In genomic region chr6:7140631-7141366, GRCh38 we compare ENCODE assay signal across 1 cellular context.
TF ChIP-seq lines count a peak whose summit lies in the region.

No MANE protein-coding gene starts in this region.

TF ChIP-seq in K562, 482 proteins besides CTCF, POLR2A, EP300 and RAD21 (continued from another document and continues in another):
- TF ChIP-seq, protein P1, sequence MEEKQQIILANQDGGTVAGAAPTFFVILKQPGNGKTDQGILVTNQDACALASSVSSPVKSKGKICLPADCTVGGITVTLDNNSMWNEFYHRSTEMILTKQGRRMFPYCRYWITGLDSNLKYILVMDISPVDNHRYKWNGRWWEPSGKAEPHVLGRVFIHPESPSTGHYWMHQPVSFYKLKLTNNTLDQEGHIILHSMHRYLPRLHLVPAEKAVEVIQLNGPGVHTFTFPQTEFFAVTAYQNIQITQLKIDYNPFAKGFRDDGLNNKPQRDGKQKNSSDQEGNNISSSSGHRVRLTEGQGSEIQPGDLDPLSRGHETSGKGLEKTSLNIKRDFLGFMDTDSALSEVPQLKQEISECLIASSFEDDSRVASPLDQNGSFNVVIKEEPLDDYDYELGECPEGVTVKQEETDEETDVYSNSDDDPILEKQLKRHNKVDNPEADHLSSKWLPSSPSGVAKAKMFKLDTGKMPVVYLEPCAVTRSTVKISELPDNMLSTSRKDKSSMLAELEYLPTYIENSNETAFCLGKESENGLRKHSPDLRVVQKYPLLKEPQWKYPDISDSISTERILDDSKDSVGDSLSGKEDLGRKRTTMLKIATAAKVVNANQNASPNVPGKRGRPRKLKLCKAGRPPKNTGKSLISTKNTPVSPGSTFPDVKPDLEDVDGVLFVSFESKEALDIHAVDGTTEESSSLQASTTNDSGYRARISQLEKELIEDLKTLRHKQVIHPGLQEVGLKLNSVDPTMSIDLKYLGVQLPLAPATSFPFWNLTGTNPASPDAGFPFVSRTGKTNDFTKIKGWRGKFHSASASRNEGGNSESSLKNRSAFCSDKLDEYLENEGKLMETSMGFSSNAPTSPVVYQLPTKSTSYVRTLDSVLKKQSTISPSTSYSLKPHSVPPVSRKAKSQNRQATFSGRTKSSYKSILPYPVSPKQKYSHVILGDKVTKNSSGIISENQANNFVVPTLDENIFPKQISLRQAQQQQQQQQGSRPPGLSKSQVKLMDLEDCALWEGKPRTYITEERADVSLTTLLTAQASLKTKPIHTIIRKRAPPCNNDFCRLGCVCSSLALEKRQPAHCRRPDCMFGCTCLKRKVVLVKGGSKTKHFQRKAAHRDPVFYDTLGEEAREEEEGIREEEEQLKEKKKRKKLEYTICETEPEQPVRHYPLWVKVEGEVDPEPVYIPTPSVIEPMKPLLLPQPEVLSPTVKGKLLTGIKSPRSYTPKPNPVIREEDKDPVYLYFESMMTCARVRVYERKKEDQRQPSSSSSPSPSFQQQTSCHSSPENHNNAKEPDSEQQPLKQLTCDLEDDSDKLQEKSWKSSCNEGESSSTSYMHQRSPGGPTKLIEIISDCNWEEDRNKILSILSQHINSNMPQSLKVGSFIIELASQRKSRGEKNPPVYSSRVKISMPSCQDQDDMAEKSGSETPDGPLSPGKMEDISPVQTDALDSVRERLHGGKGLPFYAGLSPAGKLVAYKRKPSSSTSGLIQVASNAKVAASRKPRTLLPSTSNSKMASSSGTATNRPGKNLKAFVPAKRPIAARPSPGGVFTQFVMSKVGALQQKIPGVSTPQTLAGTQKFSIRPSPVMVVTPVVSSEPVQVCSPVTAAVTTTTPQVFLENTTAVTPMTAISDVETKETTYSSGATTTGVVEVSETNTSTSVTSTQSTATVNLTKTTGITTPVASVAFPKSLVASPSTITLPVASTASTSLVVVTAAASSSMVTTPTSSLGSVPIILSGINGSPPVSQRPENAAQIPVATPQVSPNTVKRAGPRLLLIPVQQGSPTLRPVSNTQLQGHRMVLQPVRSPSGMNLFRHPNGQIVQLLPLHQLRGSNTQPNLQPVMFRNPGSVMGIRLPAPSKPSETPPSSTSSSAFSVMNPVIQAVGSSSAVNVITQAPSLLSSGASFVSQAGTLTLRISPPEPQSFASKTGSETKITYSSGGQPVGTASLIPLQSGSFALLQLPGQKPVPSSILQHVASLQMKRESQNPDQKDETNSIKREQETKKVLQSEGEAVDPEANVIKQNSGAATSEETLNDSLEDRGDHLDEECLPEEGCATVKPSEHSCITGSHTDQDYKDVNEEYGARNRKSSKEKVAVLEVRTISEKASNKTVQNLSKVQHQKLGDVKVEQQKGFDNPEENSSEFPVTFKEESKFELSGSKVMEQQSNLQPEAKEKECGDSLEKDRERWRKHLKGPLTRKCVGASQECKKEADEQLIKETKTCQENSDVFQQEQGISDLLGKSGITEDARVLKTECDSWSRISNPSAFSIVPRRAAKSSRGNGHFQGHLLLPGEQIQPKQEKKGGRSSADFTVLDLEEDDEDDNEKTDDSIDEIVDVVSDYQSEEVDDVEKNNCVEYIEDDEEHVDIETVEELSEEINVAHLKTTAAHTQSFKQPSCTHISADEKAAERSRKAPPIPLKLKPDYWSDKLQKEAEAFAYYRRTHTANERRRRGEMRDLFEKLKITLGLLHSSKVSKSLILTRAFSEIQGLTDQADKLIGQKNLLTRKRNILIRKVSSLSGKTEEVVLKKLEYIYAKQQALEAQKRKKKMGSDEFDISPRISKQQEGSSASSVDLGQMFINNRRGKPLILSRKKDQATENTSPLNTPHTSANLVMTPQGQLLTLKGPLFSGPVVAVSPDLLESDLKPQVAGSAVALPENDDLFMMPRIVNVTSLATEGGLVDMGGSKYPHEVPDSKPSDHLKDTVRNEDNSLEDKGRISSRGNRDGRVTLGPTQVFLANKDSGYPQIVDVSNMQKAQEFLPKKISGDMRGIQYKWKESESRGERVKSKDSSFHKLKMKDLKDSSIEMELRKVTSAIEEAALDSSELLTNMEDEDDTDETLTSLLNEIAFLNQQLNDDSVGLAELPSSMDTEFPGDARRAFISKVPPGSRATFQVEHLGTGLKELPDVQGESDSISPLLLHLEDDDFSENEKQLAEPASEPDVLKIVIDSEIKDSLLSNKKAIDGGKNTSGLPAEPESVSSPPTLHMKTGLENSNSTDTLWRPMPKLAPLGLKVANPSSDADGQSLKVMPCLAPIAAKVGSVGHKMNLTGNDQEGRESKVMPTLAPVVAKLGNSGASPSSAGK (IDR thresholded peaks at IDR 0.05) = peak; percentile 96
- TF ChIP-seq ZNF324 (CRISPR knock-in tag; IDR thresholded peaks at IDR 0.05) = no peak
- TF ChIP-seq XRCC4 (IDR thresholded peaks at IDR 0.05; ENCODE audit: extremely low read depth, insufficient read depth, insufficient read length) = no peak
- no peak for TF ChIP-seq ZNF780A (CRISPR knock-in tag; IDR thresholded peaks at IDR 0.05)
- peak; percentile 40; the same call in 1 of the 2 replicates for TF ChIP-seq LEF1 (IDR thresholded peaks at IDR 0.05)
- no peak for TF ChIP-seq KAT8 (IDR thresholded peaks at IDR 0.05; ENCODE audit: low read depth)
- TF ChIP-seq, protein P2, sequence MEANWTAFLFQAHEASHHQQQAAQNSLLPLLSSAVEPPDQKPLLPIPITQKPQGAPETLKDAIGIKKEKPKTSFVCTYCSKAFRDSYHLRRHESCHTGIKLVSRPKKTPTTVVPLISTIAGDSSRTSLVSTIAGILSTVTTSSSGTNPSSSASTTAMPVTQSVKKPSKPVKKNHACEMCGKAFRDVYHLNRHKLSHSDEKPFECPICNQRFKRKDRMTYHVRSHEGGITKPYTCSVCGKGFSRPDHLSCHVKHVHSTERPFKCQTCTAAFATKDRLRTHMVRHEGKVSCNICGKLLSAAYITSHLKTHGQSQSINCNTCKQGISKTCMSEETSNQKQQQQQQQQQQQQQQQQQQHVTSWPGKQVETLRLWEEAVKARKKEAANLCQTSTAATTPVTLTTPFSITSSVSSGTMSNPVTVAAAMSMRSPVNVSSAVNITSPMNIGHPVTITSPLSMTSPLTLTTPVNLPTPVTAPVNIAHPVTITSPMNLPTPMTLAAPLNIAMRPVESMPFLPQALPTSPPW (CRISPR knock-in tag; IDR thresholded peaks at IDR 0.05) = peak; percentile 94
- TF ChIP-seq KLF6 (CRISPR knock-in tag; IDR thresholded peaks at IDR 0.05; ENCODE audit: borderline replicate concordance) = peak; percentile 78; the same call in 1 of the 2 replicates
- TF ChIP-seq ZNF263 (CRISPR knock-in tag; IDR thresholded peaks at IDR 0.05; ENCODE audit: borderline replicate concordance) = peak; percentile 27; the same call in 1 of the 2 replicates
- TF ChIP-seq C11orf30 (IDR thresholded peaks at IDR 0.05; ENCODE audit: low read depth) = no peak
- peak; percentile 95 for TF ChIP-seq ZNF175 (CRISPR knock-in tag; IDR thresholded peaks at IDR 0.05; ENCODE audit: low read depth)
- no peak for TF ChIP-seq SMC3 (conservative IDR thresholded peaks at IDR 0.05; ENCODE audit: insufficient read depth, low read depth, low read length)
- TF ChIP-seq LCOR (CRISPR knock-in tag; IDR thresholded peaks at IDR 0.05) = peak; percentile 67
- 0 out of 2 replicates have a peak, but pooled peaks have one; percentile 58 for TF ChIP-seq ZNF830 (CRISPR knock-in tag; IDR thresholded peaks at IDR 0.05)
- TF ChIP-seq KHSRP (IDR thresholded peaks at IDR 0.05) = no peak
- TF ChIP-seq SIX5 (IDR thresholded peaks at IDR 0.05; ENCODE audit: borderline replicate concordance in 1 of 2, insufficient read depth in 1 of 2, low read depth in 1 of 2, low read length in 2 of 2) = no peak
- no peak for TF ChIP-seq GTF2B (IDR thresholded peaks at IDR 0.05; ENCODE audit: extremely low read depth, insufficient read length)
- TF ChIP-seq MEIS2 (IDR thresholded peaks at IDR 0.05; ENCODE audit: partially characterized antibody) = no peak
- no peak for TF ChIP-seq PURB (CRISPR knock-in tag; IDR thresholded peaks at IDR 0.05; ENCODE audit: low read depth)
- TF ChIP-seq NFIC (IDR thresholded peaks at IDR 0.05) = 0 out of 2 replicates have a peak, but pooled peaks have one; percentile 28
- 0 out of 4 replicates have a peak, but pooled peaks of 1 of the 2 experiments have one; percentile 37 for TF ChIP-seq KDM4B (IDR thresholded peaks at IDR 0.05; ENCODE audit: borderline replicate concordance in 2 of 2, low read depth in 1 of 2)
- TF ChIP-seq ESRRA (IDR thresholded peaks at IDR 0.05; ENCODE audit: borderline replicate concordance, low read depth) = no peak
- TF ChIP-seq NR3C1 (CRISPR knock-in tag; IDR thresholded peaks at IDR 0.05) = no peak
- no peak for TF ChIP-seq STAT5B (CRISPR knock-in tag; IDR thresholded peaks at IDR 0.05)
- TF ChIP-seq TCF15 (CRISPR knock-in tag; IDR thresholded peaks at IDR 0.05) = no peak
- TF ChIP-seq PHB (CRISPR knock-in tag; IDR thresholded peaks at IDR 0.05) = 0 out of 2 replicates have a peak, but pooled peaks have one; percentile 76
- TF ChIP-seq POLR2B (IDR thresholded peaks at IDR 0.05; ENCODE audit: low read depth, partially characterized antibody) = peak; percentile 70
- peak; percentile 67; the same call in 1 of the 2 replicates for TF ChIP-seq TFAP4 (CRISPR knock-in tag; IDR thresholded peaks at IDR 0.05; ENCODE audit: borderline replicate concordance)
- TF ChIP-seq ZNF79 (CRISPR knock-in tag; IDR thresholded peaks at IDR 0.05; ENCODE audit: low read depth) = peak; percentile 73
- no peak for TF ChIP-seq BCL6 (CRISPR knock-in tag; IDR thresholded peaks at IDR 0.05)
- TF ChIP-seq, protein P3, sequence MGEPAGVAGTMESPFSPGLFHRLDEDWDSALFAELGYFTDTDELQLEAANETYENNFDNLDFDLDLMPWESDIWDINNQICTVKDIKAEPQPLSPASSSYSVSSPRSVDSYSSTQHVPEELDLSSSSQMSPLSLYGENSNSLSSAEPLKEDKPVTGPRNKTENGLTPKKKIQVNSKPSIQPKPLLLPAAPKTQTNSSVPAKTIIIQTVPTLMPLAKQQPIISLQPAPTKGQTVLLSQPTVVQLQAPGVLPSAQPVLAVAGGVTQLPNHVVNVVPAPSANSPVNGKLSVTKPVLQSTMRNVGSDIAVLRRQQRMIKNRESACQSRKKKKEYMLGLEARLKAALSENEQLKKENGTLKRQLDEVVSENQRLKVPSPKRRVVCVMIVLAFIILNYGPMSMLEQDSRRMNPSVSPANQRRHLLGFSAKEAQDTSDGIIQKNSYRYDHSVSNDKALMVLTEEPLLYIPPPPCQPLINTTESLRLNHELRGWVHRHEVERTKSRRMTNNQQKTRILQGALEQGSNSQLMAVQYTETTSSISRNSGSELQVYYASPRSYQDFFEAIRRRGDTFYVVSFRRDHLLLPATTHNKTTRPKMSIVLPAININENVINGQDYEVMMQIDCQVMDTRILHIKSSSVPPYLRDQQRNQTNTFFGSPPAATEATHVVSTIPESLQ (CRISPR knock-in tag; IDR thresholded peaks at IDR 0.05) = no peak
- peak; percentile 97 for TF ChIP-seq RBM25 (IDR thresholded peaks at IDR 0.05; ENCODE audit: low read depth, low read length, severe bottlenecking)
- TF ChIP-seq ILK (tag; IDR thresholded peaks at IDR 0.05; ENCODE audit: borderline replicate concordance, low read depth) = no peak
- TF ChIP-seq HINFP (tag; conservative IDR thresholded peaks at IDR 0.05; ENCODE audit: low read depth) = no peak
- TF ChIP-seq ZBTB26 (CRISPR knock-in tag; IDR thresholded peaks at IDR 0.05) = no peak
- TF ChIP-seq NCOA1 (IDR thresholded peaks at IDR 0.05; ENCODE audit: low read depth) = peak; percentile 14; the same call in 1 of the 2 replicates
- TF ChIP-seq PPARD (CRISPR knock-in tag; IDR thresholded peaks at IDR 0.05) = no peak
- no peak for TF ChIP-seq CREBBP (IDR thresholded peaks at IDR 0.05; ENCODE audit: low read depth, low read length)
- TF ChIP-seq MTA2 (IDR thresholded peaks at IDR 0.05; ENCODE audit: low read depth) = 0 out of 2 replicates have a peak, but pooled peaks have one; percentile 11
- TF ChIP-seq ETS1 (conservative IDR thresholded peaks at IDR 0.05; ENCODE audit: control insufficient read depth, low read depth, low read length) = peak; percentile 14; the same call in 1 of the 2 replicates
- no peak; the same call in 1 of the 2 replicates for TF ChIP-seq GABPB1 (CRISPR knock-in tag; IDR thresholded peaks at IDR 0.05)
- TF ChIP-seq PYGO2 (tag; IDR thresholded peaks at IDR 0.05) = no peak
- TF ChIP-seq NFRKB (IDR thresholded peaks at IDR 0.05; ENCODE audit: low read depth) = peak; percentile 65
